ENCODE assay signal across 7 cellular contexts in the genomic region with DNA sequence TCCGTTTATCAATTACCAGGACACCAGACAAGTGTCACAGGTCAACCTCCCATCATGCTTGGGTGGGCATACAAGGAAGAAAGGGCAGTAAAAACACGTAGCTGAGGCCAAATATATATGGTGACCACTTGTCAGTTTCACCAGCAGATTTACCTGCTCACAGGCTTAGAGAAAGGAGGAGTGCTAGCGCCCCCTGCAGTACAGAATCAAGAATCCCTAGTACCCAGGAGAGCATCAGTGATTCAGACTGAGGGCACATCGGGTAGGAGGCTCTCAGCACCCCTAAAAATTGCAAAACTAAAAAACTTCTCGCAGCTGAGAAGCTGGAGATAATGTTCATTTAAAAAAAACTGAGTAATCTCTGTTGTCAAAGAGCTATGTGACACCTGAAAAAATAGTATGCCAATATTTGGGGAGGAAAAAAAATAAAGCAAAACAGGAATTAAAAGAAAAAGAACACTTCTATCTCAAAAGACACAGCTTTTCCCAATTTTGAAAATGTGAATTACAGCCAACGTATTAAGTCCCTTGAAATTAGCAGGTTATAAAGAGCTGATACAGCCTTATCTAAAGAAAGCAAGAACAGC. TPM values are rescaled to one million over a fixed set of nuclear protein-coding genes. Genes with fewer than 3 reads are reported as not detected.
A peak's percentile ranks its signal among the peaks of the same experiment; 100 is the strongest.
DNase-seq lines count a peak whose midpoint lies in the region; ATAC-seq and TF ChIP-seq lines count a peak whose summit lies in the region.

No MANE protein-coding gene starts in this region.

- H3K27ac ChIP-seq in KMS-11 (no peak overlapping the region), colonic mucosa (no peak overlapping the region)

- peak; percentile 13 for DNase-seq in GM03348 (ENCODE audit: low spot score)
- peak; percentile 27 for DNase-seq in GM20000 (ENCODE audit: low spot score)
- peak; percentile 25 for DNase-seq in SHP77 treated with DMSO at 0.1 percent for 48 hours (lab: John Stamatoyannopoulos, UW)
- DNase-seq in colonic mucosa, result peak; percentile 34
- no peak for DNase-seq in natural killer cell
- no peak for DNase-seq in omental fat pad (ENCODE audit: low spot score)

- H3K36me3 ChIP-seq in KMS-11 (ENCODE audit: insufficient read depth) (no peaks in the 10 kb centered on the region), colonic mucosa (no peaks in the 10 kb centered on the region)

- no peaks in the 10 kb centered on the region for H4K20me1 ChIP-seq in KMS-11 (ENCODE audit: insufficient read depth)

- H3K9ac ChIP-seq in KMS-11, result no peak overlapping the region
- no peak overlapping the region for H3K9ac ChIP-seq in colonic mucosa (ENCODE audit: low read depth in 2 of 2, low read length in 2 of 2)

- H3K27me3 Mint-ChIP-seq in natural killer cell (ENCODE audit: low read depth in 2 of 2), result peaks cover 26 to 35% of the 10 kb centered on the region in 2 donors

- TF ChIP-seq CTCF in GM20000 (IDR thresholded peaks at IDR 0.05; ENCODE audit: extremely low read depth, missing control alignments), result peak; percentile 79
- peak; percentile 99 for TF ChIP-seq CTCF in KMS-11 (conservative IDR thresholded peaks at IDR 0.05; ENCODE audit: low read depth, low read length)
- peak; percentile 60 for TF ChIP-seq CTCF in colonic mucosa (IDR thresholded peaks at IDR 0.05)
- TF ChIP-seq CTCF in natural killer cell (IDR thresholded peaks at IDR 0.05), result peak; percentile 39
- no peak for TF ChIP-seq CTCF in omental fat pad (IDR thresholded peaks at IDR 0.05)

- H3K79me2 ChIP-seq in KMS-11 (ENCODE audit: insufficient read depth, low read depth), result 0 out of 2 replicates have a peak, but pooled peaks cover 6% of the 10 kb centered on the region

- no peaks in the 10 kb centered on the region for H3K9me3 ChIP-seq in colonic mucosa

- H3K9me3 Mint-ChIP-seq in natural killer cell, result no peaks in the 10 kb centered on the region

- H3K27ac Mint-ChIP-seq in natural killer cell, result no peak overlapping the region

- intact Hi-C loops in colonic mucosa (cut with DNase I) (loop anchor here (5.0 to 10.0 kb wide), 2 partner anchors 505 to 1377 kb away; no protein-coding TSS in a partner anchor), natural killer cell (cut with micrococcal nuclease) (no loop called here)

- H3K4me1 ChIP-seq in KMS-11 (ENCODE audit: low read depth, poor library complexity, severe bottlenecking), result peaks cover 7% of the 10 kb centered on the region
- H3K4me1 ChIP-seq in colonic mucosa, result no peaks in the 10 kb centered on the region

- no peaks in the 10 kb centered on the region for H3K36me3 Mint-ChIP-seq in natural killer cell

- no peaks in the 10 kb centered on the region for H3K4me1 Mint-ChIP-seq in natural killer cell

- H3K27me3 ChIP-seq in KMS-11 (ENCODE audit: insufficient read depth, low read depth), result no peaks in the 10 kb centered on the region
- H3K27me3 ChIP-seq in colonic mucosa, result no peaks in the 10 kb centered on the region

- H3K4me3 ChIP-seq in KMS-11 (IDR thresholded peaks at IDR 0.05; ENCODE audit: insufficient read depth, low read depth, low read length), result no peak overlapping the region
- no peak overlapping the region for H3K4me3 ChIP-seq in colonic mucosa

- peak; percentile 34 to 61 (median 57) for ATAC-seq in natural killer cell
- ATAC-seq in omental fat pad (ENCODE audit: low FRiP score), result no peak

- no peak overlapping the region for H2AFZ ChIP-seq in KMS-11 (ENCODE audit: low read depth)

- no peak overlapping the region for H3K4me2 ChIP-seq in KMS-11

- H3K4me3 Mint-ChIP-seq in natural killer cell, result no peak overlapping the region

RNA-seq across cellular contexts. Expression of a gene that starts 21.2 kb away (rescaled TPM):
- total RNA-seq in colonic mucosa (100 to 1,000 TPM in 1 of 2 donors, 10 to 100 TPM in 1; 69.6 to 103 TPM), natural killer cell (10 to 100 TPM; 88.6 to 97.8 (median 91.1) TPM), omental fat pad (10 to 100 TPM; 19.0 to 27.6 (median 25.2) TPM)

RNA-seq across cellular contexts. Expression of a gene that starts 29.5 kb away (rescaled TPM):
- total RNA-seq in colonic mucosa, result 1 to 10 TPM; 4.8 to 6.9 TPM
- total RNA-seq in natural killer cell, result 10 to 100 TPM; 12.7 to 15.7 (median 14.4) TPM
- under 1 TPM in 3 of 4 donors, not detected in 1; 0.56 to 0.84 (median 0.69) TPM for total RNA-seq in omental fat pad

Comparison
In these comparisons a context has a peak if more than half of its experiments do, and no peak if none do; other contexts are left out.
1. DNase-seq: peak in GM03348 (single experiment), GM20000 (single experiment), SHP77 treated with DMSO at 0.1 percent for 48 hours (single experiment) and colonic mucosa (single experiment); none in natural killer cell (single experiment) and omental fat pad (single experiment).
2. CTCF ChIP-seq: peak in GM20000 (single experiment), KMS-11 (single experiment), colonic mucosa (single experiment) and natural killer cell (single experiment); none in omental fat pad (0 of 3).